ENCODE assay signal across 7 cellular contexts in genomic region chr3:180594631-180595348, GRCh38. TPM values are rescaled to one million over a fixed set of nuclear protein-coding genes. Genes with fewer than 3 reads are reported as not detected.
DNase-seq lines count a peak whose midpoint lies in the region; ATAC-seq, FAIRE-seq and TF ChIP-seq lines count a peak whose summit lies in the region.

No MANE protein-coding gene starts in this region.

- peak; percentile 91 for TF ChIP-seq RAD21 in GM12878 (IDR thresholded peaks at IDR 0.05; ENCODE audit: insufficient read depth, low read depth, low read length)

- RAD21 ChIA-PET in GM12878 (lab: Charles Lee; ENCODE audit: unreplicated experiment), result interaction anchor here (0.6 to 2.0 kb wide), 25 partner anchors 21 to 948 kb away, joined by 3 to 34 read pairs (median 4); no protein-coding TSS in a partner anchor

- ATAC-seq in GM12878, result peak; percentile 88
- peak; percentile 79 to 96 (median 91) for ATAC-seq in pancreas

- H3K27me3 ChIP-seq in GM12878 (replicated peaks in 1 of 2; ENCODE audit: control insufficient read depth in 2 of 2, insufficient read depth in 2 of 2, low read length in 1 of 2), result no peaks in the 10 kb centered on the region
- no peaks in the 10 kb centered on the region for H3K27me3 ChIP-seq in pancreas

- H3K36me3 Mint-ChIP-seq in HFFc6 (ENCODE audit: low read depth), result no peaks in the 10 kb centered on the region

- H3K9me3 ChIP-seq in GM12878 (replicated peaks; ENCODE audit: control insufficient read depth, insufficient read depth, low read length) (no peaks in the 10 kb centered on the region), pancreas (no peaks in the 10 kb centered on the region)

- no peaks in the 10 kb centered on the region for H3K36me3 ChIP-seq in GM12878 (ENCODE audit: control insufficient read depth in 2 of 2, insufficient read depth in 2 of 2, low read length in 1 of 2)
- H3K36me3 ChIP-seq in pancreas, result no peaks in the 10 kb centered on the region

- H4K20me1 ChIP-seq in GM12878 (ENCODE audit: control insufficient read depth, insufficient read depth), result no peaks in the 10 kb centered on the region

- H3K27ac Mint-ChIP-seq in HFFc6, result peak overlapping the region; percentile 35

- BruUV-seq in GM12878 (replicated peaks; lab: Mats Ljungman, UMichigan), result no TSS peak

- H3K4me3 ChIP-seq in GM12878 (no peak overlapping the region), pancreas (no peak overlapping the region)

- H3K9ac ChIP-seq in GM12878 (ENCODE audit: control insufficient read depth, insufficient read depth, low read length), result no peak overlapping the region

- no peak for TF ChIP-seq POLR2A in GM12878 (IDR thresholded peaks at IDR 0.05; ENCODE audit: low read depth, low read length)

- TF ChIP-seq EP300 in GM12878 (IDR thresholded peaks at IDR 0.05; ENCODE audit: borderline replicate concordance in 1 of 2, control insufficient read depth in 1 of 2, low read depth in 2 of 2, low read length in 2 of 2), result no peak

- peak; percentile 55 for TF ChIP-seq CTCF in GM13977 (IDR thresholded peaks at IDR 0.05; ENCODE audit: extremely low read depth, insufficient read depth, missing control alignments)
- TF ChIP-seq CTCF in HFFc6 (IDR thresholded peaks at IDR 0.05), result peak; percentile 85
- TF ChIP-seq CTCF in GM12878 (IDR thresholded peaks at IDR 0.05 in 2 of 3, conservative IDR thresholded peaks at IDR 0.05 in 1 of 3; ENCODE audit: control insufficient read depth in 2 of 3, extremely low read depth in 1 of 3, insufficient read depth in 1 of 3, low read depth in 3 of 3, low read length in 3 of 3), result peak; percentile 38 to 72 (median 52); a peak in 5 of 6 replicates
- TF ChIP-seq CTCF in pancreas (IDR thresholded peaks at IDR 0.05), result peak in 3 of 4 donors; percentile 12 to 40 (median 31)

- SMC1A ChIA-PET in GM12878 (lab: Charles Lee; ENCODE audit: uncharacterized antibody, unreplicated experiment), result interaction anchor here (0.7 to 2.3 kb wide), 16 partner anchors 10 to 945 kb away, joined by 3 to 19 read pairs (median 4); no protein-coding TSS in a partner anchor

- CTCF ChIA-PET in GM12878 (lab: Yijun Ruan, JAX), result interaction anchor here (0.6 to 3.4 kb wide), 24 partner anchors 9 to 973 kb away, joined by 3 to 43 read pairs (median 4); no protein-coding TSS in a partner anchor

- H3K79me2 ChIP-seq in GM12878 (ENCODE audit: control insufficient read depth, insufficient read depth, low read length), result no peaks in the 10 kb centered on the region

- H3K27ac ChIP-seq in GM12878 (ENCODE audit: control insufficient read depth, insufficient read depth), result no peak overlapping the region
- H3K27ac ChIP-seq in pancreas, result no peak overlapping the region

- FAIRE-seq in GM12878 (lab: Jason Lieb, UNC) (no peak), pancreas (lab: Jason Lieb, UNC) (no peak)

- no peak overlapping the region for H3K4me2 ChIP-seq in GM12878 (ENCODE audit: control insufficient read depth, insufficient read depth)

- H3K4me1 Mint-ChIP-seq in HFFc6 (ENCODE audit: low read depth), result peaks cover 19% of the 10 kb centered on the region

- no peak overlapping the region for H3K4me3 Mint-ChIP-seq in HFFc6

- H3K27me3 Mint-ChIP-seq in HFFc6 (ENCODE audit: insufficient read depth), result no peaks in the 10 kb centered on the region

- no peaks in the 10 kb centered on the region for H3K9me3 Mint-ChIP-seq in HFFc6

- intact Hi-C loops in GM12878 (cut with micrococcal nuclease; ENCODE audit: unreplicated experiment) (loop anchor here (1.0 to 5.0 kb wide), 4 partner anchors 557 to 846 kb away; partner anchors contain the start of gene PEX5L), pancreas (cut with DNase I) (loop anchor here in 1 of 3 donors (10.0 kb wide), 1 partner anchor 670 kb away; no protein-coding TSS in a partner anchor)

- no peak overlapping the region for H2AFZ ChIP-seq in GM12878 (ENCODE audit: control insufficient read depth, low read depth, low read length)

- POLR2A ChIA-PET in GM12878 (lab: Charles Lee), result no interaction called here

- no peak for DNase-seq in GM13977 (ENCODE audit: low spot score)
- peak; percentile 59 for DNase-seq in HFFc6
- peak; percentile 76 for DNase-seq in NCI-H2081 treated with DMSO at 0.1 percent for 48 hours (lab: John Stamatoyannopoulos, UW)
- DNase-seq in GM12878 (ENCODE audit: low read depth, low spot score), result peak; percentile 26
- DNase-seq in pancreas, result no peak
- DNase-seq in activated CD4-positive, alpha-beta T cell treated with anti-CD3 and anti-CD28 coated beads for 1 hour, result no peak
- no peak for DNase-seq in stimulated activated CD4-positive, alpha-beta T cell treated with anti-CD3 and anti-CD28 coated beads, Interleukin-12 subunit alpha, Interleukin-12 subunit beta, amount 100 ng/mL, for 4 hours

- H3K4me1 ChIP-seq in GM12878 (ENCODE audit: control insufficient read depth, insufficient read depth, low read length), result no peaks in the 10 kb centered on the region
- peaks cover 0 to 3% (median 0%) of the 10 kb centered on the region in 3 donors for H3K4me1 ChIP-seq in pancreas

- in situ Hi-C loops in GM13977 (cut with MboI; ENCODE audit: low pct_unique_long_range_greater_than_20kb, low sequenced_read_pairs, unreplicated experiment) (no loop called here), GM12878 (cut with MboI) (loop anchor here (10.0 kb wide), 1 partner anchor 840 kb away; no protein-coding TSS in a partner anchor)

TF ChIP-seq in GM12878, 131 proteins besides CTCF, POLR2A, EP300 and RAD21:
- TF ChIP-seq MEF2A (IDR thresholded peaks at IDR 0.05; ENCODE audit: insufficient read depth, low read depth, low read length) (no peak), ZNF384 (IDR thresholded peaks at IDR 0.05; ENCODE audit: borderline replicate concordance, low read depth, low read length) (peak; percentile 23; the same call in 1 of the 2 replicates), SMC3 (IDR thresholded peaks at IDR 0.05; ENCODE audit: borderline replicate concordance, low read length) (peak; percentile 87)
TF ChIP-seq in GM12878: peak in this region for 2.

RNA-seq across cellular contexts. Expression of gene TTC14, which starts 7.2 kb away (rescaled TPM):
- 10 to 100 TPM; 25.5 to 30.4 (median 27.2) TPM for total RNA-seq in HFFc6 (2021; fragmentation: NEBNext Ultra II Directional; extraction: Animal tissue kit (Norgen Biotek cat#: 25700))
- total RNA-seq in GM12878 (2013; cell fraction: nucleolus; rRNA removed), result 80.0 and 84.1 TPM in 2 replicates
- total RNA-seq in GM12878 (2014; rRNA removed) (27.6 and 37.5 TPM in 2 replicates), GM12878 (2014; rRNA removed; fragmentation: Illumina TruSeq; extraction: Trizol) (31.2 and 33.1 TPM in 2 replicates), GM12878 (2021) (40.8 and 42.7 TPM in 2 replicates), pancreas (10 to 100 TPM; 18.1 to 40.1 (median 22.2) TPM)
- 14.3 TPM for polyA plus RNA-seq in GM12878 (2011; ENCODE audit: low read depth)
- polyA plus RNA-seq in GM12878 (2011; rRNA removed) (81.5 and 114 TPM in 2 replicates), GM12878 (2014; fragmentation: Illumina TruSeq; extraction: Trizol) (36.2 and 43.8 TPM in 2 replicates), GM12878 (2014; fragmentation: Nextera tagmentation; extraction: Ambion mirVana) (10 to 100 TPM; 14.0 to 22.4 TPM), GM12878 (2014; rRNA removed) (30.8 and 33.3 TPM in 2 replicates), GM12878 (2016; fragmentation: Nextera tagmentation; extraction: Ambion mirVana) (10 to 100 TPM; 23.3 to 24.1 TPM), pancreas (10 to 100 TPM; 12.3 to 24.7 TPM)
- polyA plus RNA-seq in GM12878 (2011; cell fraction: cytosol; rRNA removed), result 26.4 and 29.1 TPM in 2 replicates
- 54.2 and 84.1 TPM in 2 replicates for polyA plus RNA-seq in GM12878 (2011; cell fraction: nucleus; rRNA removed)
- 21.6 TPM in 2 replicates for polyA plus RNA-seq in GM12878 (2012)
- polyA minus RNA-seq in GM12878 (2011; rRNA and poly(A)+ RNA removed), result 43.7 and 56.2 TPM in 2 replicates
- polyA minus RNA-seq in GM12878 (2011; cell fraction: cytosol; rRNA and poly(A)+ RNA removed), result 15.7 and 28.3 TPM in 2 replicates
- polyA minus RNA-seq in GM12878 (2011; cell fraction: nucleus; rRNA and poly(A)+ RNA removed), result 76.4 and 118 TPM in 2 replicates

Comparison
In these comparisons a context has a peak if more than half of its experiments do, and no peak if none do; other contexts are left out.
1. DNase-seq: peak in HFFc6 (single experiment), NCI-H2081 treated with DMSO at 0.1 percent for 48 hours (single experiment) and GM12878 (single experiment); none in GM13977 (single experiment), pancreas (0 of 6), activated CD4-positive, alpha-beta T cell treated with anti-CD3 and anti-CD28 coated beads for 1 hour (single experiment) and stimulated activated CD4-positive, alpha-beta T cell treated with anti-CD3 and anti-CD28 coated beads, Interleukin-12 subunit alpha, Interleukin-12 subunit beta, amount 100 ng/mL, for 4 hours (single experiment).
2. CTCF ChIP-seq: peak in every context shown above with its lines; median percentile 85 in HFFc6; 55 in GM13977; 52 in GM12878; 31 in pancreas.